Comparison of ENCODE assay signal across 1 cellular context in the genomic region with DNA sequence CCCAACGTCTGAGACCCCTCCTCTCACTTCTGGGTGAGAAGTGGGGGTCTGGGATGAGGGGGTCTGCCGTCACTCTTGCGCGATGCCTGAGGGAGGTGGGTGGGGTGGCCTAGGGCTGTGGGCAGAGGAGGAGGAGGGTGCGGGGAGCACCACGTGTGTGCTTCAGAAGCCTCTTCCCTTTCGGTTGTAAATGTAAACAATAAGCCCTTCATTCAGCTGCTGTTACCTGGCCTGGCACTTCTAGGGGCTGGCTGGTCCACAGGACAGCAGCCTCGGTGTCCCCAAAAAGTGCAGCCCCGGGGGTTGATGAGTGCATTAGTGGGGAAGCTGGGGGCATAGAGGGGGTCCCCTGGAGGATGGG.
TF ChIP-seq lines count a peak whose summit lies in the region.

No MANE protein-coding gene starts in this region.

TF ChIP-seq in K562, 482 proteins besides CTCF, POLR2A, EP300 and RAD21 (continued from another document):
- TF ChIP-seq MNT (conservative IDR thresholded peaks at IDR 0.05), result 0 out of 4 replicates have a peak, but pooled peaks of 1 of the 2 experiments have one; percentile 12
